Comparison of ENCODE assay signal across 8 cellular contexts in genomic region chr11:68447015-68447801, GRCh38. TPM values are rescaled to one million over a fixed set of nuclear protein-coding genes. Genes with fewer than 3 reads are reported as not detected.
DNase-seq lines count a peak whose midpoint lies in the region; ATAC-seq and TF ChIP-seq lines count a peak whose summit lies in the region.

No MANE protein-coding gene starts in this region.

- ATAC-seq in Right ventricle myocardium superior (ENCODE audit: poor library complexity) (peak; percentile 93), upper lobe of right lung (peak; percentile 95)

- no peaks in the 10 kb centered on the region for H3K4me1 ChIP-seq in upper lobe of right lung

- TF ChIP-seq CTCF in SU-DHL-6 (IDR thresholded peaks at IDR 0.05; ENCODE audit: insufficient read depth, low read length, poor library complexity, severe bottlenecking) (peak; percentile 75), upper lobe of right lung (IDR thresholded peaks at IDR 0.05) (peak; percentile 93)

- DNase-seq in NCI-H2107 treated with DMSO at 0.1 percent for 48 hours (lab: John Stamatoyannopoulos, UW; ENCODE audit: unreplicated experiment), result peak; percentile 9
- DNase-seq in NCI-H2107 (lab: John Stamatoyannopoulos, UW), result no peak
- peak; percentile 44 for DNase-seq in LHCN-M2 (ENCODE audit: low read depth)
- peak; percentile 76 for DNase-seq in activated naive CD4-positive, alpha-beta T cell treated with anti-CD3 and anti-CD28 coated beads, Interleukin-2, amount 50 U/mL, for 16 hours
- DNase-seq in Right ventricle myocardium superior, result peak; percentile 87
- DNase-seq in posterior vena cava (ENCODE audit: low spot score), result peak; percentile 93
- DNase-seq in upper lobe of right lung, result peak; percentile 88

- H3K9me3 ChIP-seq in SU-DHL-6 (ENCODE audit: insufficient read depth, low read length) (no peaks in the 10 kb centered on the region), upper lobe of right lung (no peaks in the 10 kb centered on the region)

- H3K4me3 ChIP-seq in SU-DHL-6 (ENCODE audit: insufficient read depth, low read length, poor library complexity, severe bottlenecking), result no peak overlapping the region
- H3K4me3 ChIP-seq in upper lobe of right lung, result no peak overlapping the region

- H2AFZ ChIP-seq in SU-DHL-6 (ENCODE audit: low read depth, low read length, severe bottlenecking), result no peak overlapping the region

- H3K27ac ChIP-seq in SU-DHL-6 (ENCODE audit: low read depth, low read length), result no peak overlapping the region
- no peak overlapping the region for H3K27ac ChIP-seq in upper lobe of right lung

- H3K9ac ChIP-seq in SU-DHL-6 (ENCODE audit: low read length), result no peak overlapping the region

- no peaks in the 10 kb centered on the region for H3K9me2 ChIP-seq in SU-DHL-6 (replicated peaks; ENCODE audit: insufficient read depth, low read length)

- intact Hi-C loops in Right ventricle myocardium superior (cut with DNase I) (loop anchor here (5.0 kb wide), 1 partner anchor 190 kb away; no protein-coding TSS in a partner anchor), posterior vena cava (cut with DNase I) (loop anchor here (2.0 to 10.0 kb wide), 4 partner anchors 72 to 190 kb away; no protein-coding TSS in a partner anchor), upper lobe of right lung (cut with DNase I) (loop anchor here (5.0 kb wide), 1 partner anchor 190 kb away; no protein-coding TSS in a partner anchor)

- H3K27me3 ChIP-seq in SU-DHL-6 (ENCODE audit: low read length) (no peaks in the 10 kb centered on the region), upper lobe of right lung (no peaks in the 10 kb centered on the region)

- no peaks in the 10 kb centered on the region for H3F3A ChIP-seq in SU-DHL-6 (ENCODE audit: insufficient read depth)

- no peaks in the 10 kb centered on the region for H4K20me1 ChIP-seq in SU-DHL-6 (ENCODE audit: low read depth, low read length)

- H3K36me3 ChIP-seq in SU-DHL-6 (ENCODE audit: low read length) (no peaks in the 10 kb centered on the region), upper lobe of right lung (peaks cover 18% of the 10 kb centered on the region)

- H3K4me2 ChIP-seq in SU-DHL-6 (ENCODE audit: low read depth, low read length, poor library complexity, severe bottlenecking), result no peak overlapping the region

- no peaks in the 10 kb centered on the region for H3K79me2 ChIP-seq in SU-DHL-6 (ENCODE audit: insufficient read depth, low read length)

RNA-seq across cellular contexts. Expression of gene PPP6R3, which starts 13.3 kb away (rescaled TPM):
- total RNA-seq in LHCN-M2 (2014; rRNA removed) (84.6 and 89.6 TPM in 2 replicates), Right ventricle myocardium superior (73.9 TPM), posterior vena cava (10 to 100 TPM; 84.2 to 92.9 TPM), upper lobe of right lung (93.2 TPM)
- polyA plus RNA-seq in LHCN-M2 (2012), result 17.9 TPM
